8 cellular contexts compared by ENCODE assay signal in genomic region chr6:41781302-41781711, GRCh38.
DNase-seq lines count a peak whose midpoint lies in the region; ATAC-seq and TF ChIP-seq lines count a peak whose summit lies in the region.

No MANE protein-coding gene starts in this region.

- no peaks in the 10 kb centered on the region for H3K79me2 ChIP-seq in KMS-11 (ENCODE audit: insufficient read depth, low read depth)

- no peak for TF ChIP-seq CTCF in KMS-11 (conservative IDR thresholded peaks at IDR 0.05; ENCODE audit: low read depth, low read length)

- peak overlapping the region; percentile 70 for H3K4me3 Mint-ChIP-seq in activated naive CD8-positive, alpha-beta T cell treated with anti-CD3 and anti-CD28 coated beads, Interleukin-2, amount 50 U/mL, for 24 hours
- H3K4me3 Mint-ChIP-seq in stimulated activated memory B cell treated with anti-CD40 and anti-IgM and Interleukin-4, amounts not matched to agents 10 μg/mL and 1 μg/mL and 100 μg/mL, for 72 hours = peak overlapping the region; percentile 64

- no peak for DNase-seq in activated naive CD8-positive, alpha-beta T cell treated with anti-CD3 and anti-CD28 coated beads, Interleukin-2, amount 50 U/mL, for 24 hours
- DNase-seq in D341Med (ENCODE audit: low spot score) (no peak), SKM-1 (lab: John Stamatoyannopoulos, UW; ENCODE audit: unreplicated experiment) (no peak), NCI-H82 (lab: John Stamatoyannopoulos, UW) (no peak)
- no peak for DNase-seq in stimulated activated CD4-positive, alpha-beta T cell treated with anti-CD3 and anti-CD28 coated beads, Interleukin-4, amount 100 ng/mL, for 1 hour

- no peaks in the 10 kb centered on the region for H3K36me3 Mint-ChIP-seq in activated naive CD8-positive, alpha-beta T cell treated with anti-CD3 and anti-CD28 coated beads, Interleukin-2, amount 50 U/mL, for 24 hours (ENCODE audit: low read depth)
- H3K36me3 Mint-ChIP-seq in stimulated activated memory B cell treated with anti-CD40 and anti-IgM and Interleukin-4, amounts not matched to agents 10 μg/mL and 1 μg/mL and 100 μg/mL, for 72 hours = no peaks in the 10 kb centered on the region

- H3K9ac ChIP-seq in KMS-11 = no peak overlapping the region

- no peaks in the 10 kb centered on the region for H4K20me1 ChIP-seq in KMS-11 (ENCODE audit: insufficient read depth)

- no peak for ATAC-seq in activated naive CD8-positive, alpha-beta T cell treated with anti-CD3 and anti-CD28 coated beads, Interleukin-2, amount 50 U/mL, for 24 hours
- ATAC-seq in stimulated activated memory B cell treated with anti-CD40 and anti-IgM and Interleukin-4, amounts not matched to agents 10 μg/mL and 1 μg/mL and 100 μg/mL, for 72 hours = no peak

- H3K27ac ChIP-seq in KMS-11 = no peak overlapping the region

- H3K9me3 ChIP-seq in iPS-18c (ENCODE audit: control insufficient read depth, insufficient read depth, low read length) = no peaks in the 10 kb centered on the region

- H3K4me2 ChIP-seq in KMS-11 = peak overlapping the region; percentile 31; the same call in 1 of the 2 replicates

- H3K4me3 ChIP-seq in KMS-11 (IDR thresholded peaks at IDR 0.05; ENCODE audit: insufficient read depth, low read depth, low read length) = no peak overlapping the region
- peak overlapping the region; percentile 59; the same call in 1 of the 2 replicates for H3K4me3 ChIP-seq in iPS-18c (ENCODE audit: insufficient read depth, low read depth, low read length)

- peaks cover 11% of the 10 kb centered on the region for H3K27me3 Mint-ChIP-seq in activated naive CD8-positive, alpha-beta T cell treated with anti-CD3 and anti-CD28 coated beads, Interleukin-2, amount 50 U/mL, for 24 hours
- H3K27me3 Mint-ChIP-seq in stimulated activated memory B cell treated with anti-CD40 and anti-IgM and Interleukin-4, amounts not matched to agents 10 μg/mL and 1 μg/mL and 100 μg/mL, for 72 hours = no peaks in the 10 kb centered on the region

- H3K9me3 Mint-ChIP-seq in activated naive CD8-positive, alpha-beta T cell treated with anti-CD3 and anti-CD28 coated beads, Interleukin-2, amount 50 U/mL, for 24 hours = no peaks in the 10 kb centered on the region
- no peaks in the 10 kb centered on the region for H3K9me3 Mint-ChIP-seq in stimulated activated memory B cell treated with anti-CD40 and anti-IgM and Interleukin-4, amounts not matched to agents 10 μg/mL and 1 μg/mL and 100 μg/mL, for 72 hours

- H3K27me3 ChIP-seq in KMS-11 (ENCODE audit: insufficient read depth, low read depth) = peaks cover 33% of the 10 kb centered on the region

- H3K36me3 ChIP-seq in KMS-11 (ENCODE audit: insufficient read depth) = no peaks in the 10 kb centered on the region

- H3K4me1 ChIP-seq in KMS-11 (ENCODE audit: low read depth, poor library complexity, severe bottlenecking) = peaks cover 16% of the 10 kb centered on the region

- H2AFZ ChIP-seq in KMS-11 (ENCODE audit: low read depth) = no peak overlapping the region

- H3K27ac Mint-ChIP-seq in activated naive CD8-positive, alpha-beta T cell treated with anti-CD3 and anti-CD28 coated beads, Interleukin-2, amount 50 U/mL, for 24 hours = no peak overlapping the region
- H3K27ac Mint-ChIP-seq in stimulated activated memory B cell treated with anti-CD40 and anti-IgM and Interleukin-4, amounts not matched to agents 10 μg/mL and 1 μg/mL and 100 μg/mL, for 72 hours = no peak overlapping the region

- peaks cover 14% of the 10 kb centered on the region for H3K4me1 Mint-ChIP-seq in activated naive CD8-positive, alpha-beta T cell treated with anti-CD3 and anti-CD28 coated beads, Interleukin-2, amount 50 U/mL, for 24 hours
- peaks cover 39% of the 10 kb centered on the region for H3K4me1 Mint-ChIP-seq in stimulated activated memory B cell treated with anti-CD40 and anti-IgM and Interleukin-4, amounts not matched to agents 10 μg/mL and 1 μg/mL and 100 μg/mL, for 72 hours
